ENCODE assay signal across 8 cellular contexts in the genomic region with DNA sequence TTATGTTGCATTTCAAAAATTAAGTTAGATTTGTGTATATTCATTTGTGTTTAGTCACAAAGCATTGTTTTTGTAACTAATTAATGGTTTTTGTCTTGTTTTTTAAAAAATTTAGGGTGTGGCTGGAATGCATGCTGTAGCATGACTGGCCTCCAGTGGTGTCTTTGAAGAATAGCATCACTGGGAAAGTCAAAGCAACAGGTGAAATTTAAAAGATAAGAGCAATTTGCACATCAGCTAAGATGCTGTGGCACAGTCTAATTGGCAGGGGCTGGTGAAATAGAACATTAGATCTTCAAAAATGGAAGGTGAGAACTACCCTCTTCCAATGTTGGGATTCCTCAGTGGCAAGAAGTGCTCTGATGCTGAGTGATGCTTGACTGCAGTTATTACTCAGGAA. TPM values are rescaled to one million over a fixed set of nuclear protein-coding genes. Genes with fewer than 3 reads are reported as not detected.
A peak's percentile ranks its signal among the peaks of the same experiment; 100 is the strongest.
DNase-seq lines count a peak whose midpoint lies in the region; ATAC-seq and TF ChIP-seq lines count a peak whose summit lies in the region.

No MANE protein-coding gene starts in this region.

- no peaks in the 10 kb centered on the region for H3K9me3 ChIP-seq in mammary epithelial cell (replicated peaks; ENCODE audit: insufficient read depth, low read length)
- no peaks in the 10 kb centered on the region for H3K9me3 ChIP-seq in osteoblast (ENCODE audit: low read depth, low read length)

- no TSS peak for BruUV-seq in mammary epithelial cell (replicated peaks; lab: Mats Ljungman, UMichigan)

- no peak overlapping the region for H3K4me2 ChIP-seq in mammary epithelial cell (ENCODE audit: insufficient read depth, low read depth, low read length)
- H3K4me2 ChIP-seq in osteoblast (ENCODE audit: insufficient read depth, low read length): no peak overlapping the region

- CTCF ChIA-PET in mammary epithelial cell (lab: Charles Lee; ENCODE audit: low non-redundant PET): no interaction called here

- H3K79me2 ChIP-seq in mammary epithelial cell (ENCODE audit: insufficient read depth, low read length) (no peaks in the 10 kb centered on the region), osteoblast (ENCODE audit: insufficient read depth, low read length) (no peaks in the 10 kb centered on the region)

- in situ Hi-C loops in mammary epithelial cell (cut with MboI; ENCODE audit: low sequenced_read_pairs in 2 of 2): no loop called here

- H2AFZ ChIP-seq in mammary epithelial cell (ENCODE audit: low read depth, low read length) (no peak overlapping the region), osteoblast (ENCODE audit: low read length) (no peak overlapping the region)

- no peaks in the 10 kb centered on the region for H3K36me3 ChIP-seq in mammary epithelial cell (ENCODE audit: insufficient read depth, low read length)
- no peaks in the 10 kb centered on the region for H3K36me3 ChIP-seq in osteoblast (ENCODE audit: insufficient read depth, low read length)

- DNase-seq in DMS 273 (lab: John Stamatoyannopoulos, UW; ENCODE audit: unreplicated experiment) (peak; percentile 28), DMS 273 treated with DMSO at 0.1 percent for 48 hours (lab: John Stamatoyannopoulos, UW) (no peak), NCI-H1105 (lab: John Stamatoyannopoulos, UW) (peak; percentile 4), mammary epithelial cell (no peak), osteoblast (ENCODE audit: insufficient read length, low spot score, missing footprints) (no peak)

- H3K4me3 ChIP-seq in mammary epithelial cell (replicated peaks in 1 of 3; ENCODE audit: insufficient read depth in 1 of 3, low read depth in 2 of 3, low read length in 3 of 3): no peak overlapping the region
- H3K4me3 ChIP-seq in osteoblast (ENCODE audit: insufficient read depth, low read length): no peak overlapping the region

- intact Hi-C loops in mammary epithelial cell (cut with micrococcal nuclease): loop anchor here (1.0 to 10.0 kb wide), 5 partner anchors 153 to 1287 kb away; partner anchors contain the start of genes LARP7 and ZGRF1

- no peak overlapping the region for H3K9ac ChIP-seq in mammary epithelial cell (ENCODE audit: insufficient read depth, low read length)

- TF ChIP-seq CTCF in mammary epithelial cell (conservative IDR thresholded peaks at IDR 0.05 in 1 of 2, IDR thresholded peaks at IDR 0.05 in 1 of 2; ENCODE audit: extremely low read depth in 1 of 2, insufficient read depth in 1 of 2, low read depth in 1 of 2, low read length in 2 of 2): peak; percentile 80
- TF ChIP-seq CTCF in osteoblast (IDR thresholded peaks at IDR 0.05; ENCODE audit: extremely low read depth, low read depth, low read length): peak; percentile 74

- peaks cover 4% of the 10 kb centered on the region for H3K27me3 ChIP-seq in mammary epithelial cell (ENCODE audit: insufficient read depth, low read length)
- H3K27me3 ChIP-seq in osteoblast (ENCODE audit: insufficient read depth, low read length): no peaks in the 10 kb centered on the region

- dilution Hi-C loops in mammary epithelial cell (cut with HindIII; ENCODE audit: low sequenced_read_pairs): no loop called here

- H4K20me1 ChIP-seq in mammary epithelial cell (ENCODE audit: insufficient read depth, low read length): no peaks in the 10 kb centered on the region
- no peaks in the 10 kb centered on the region for H4K20me1 ChIP-seq in osteoblast (ENCODE audit: insufficient read depth, low read length)

- H3K27ac ChIP-seq in mammary epithelial cell (ENCODE audit: insufficient read depth, low read depth, low read length) (no peak overlapping the region), osteoblast (ENCODE audit: low read depth, low read length) (no peak overlapping the region)

- ATAC-seq in GM21737 (IDR thresholded peaks at IDR 0.05; ENCODE audit: unreplicated experiment) (no peak), GM18520 (IDR thresholded peaks at IDR 0.05; ENCODE audit: unreplicated experiment) (no peak), HG03039 (IDR thresholded peaks at IDR 0.05; ENCODE audit: unreplicated experiment) (no peak)

- H3K4me1 ChIP-seq in mammary epithelial cell (ENCODE audit: insufficient read depth, low read length) (no peaks in the 10 kb centered on the region), osteoblast (ENCODE audit: insufficient read depth, low read length) (no peaks in the 10 kb centered on the region)

RNA-seq across cellular contexts. Expression of gene ANK2, which starts 45.3 kb away (rescaled TPM):
- total RNA-seq in mammary epithelial cell (10 to 100 TPM in 1 of 2 donors, 1 to 10 TPM in 1; 6.9 to 44.3 TPM), osteoblast (68.4 and 79.6 TPM in 2 replicates)
- 0.69 TPM for polyA plus RNA-seq in mammary epithelial cell
- 24.1 TPM for polyA minus RNA-seq in mammary epithelial cell

Comparison
In these comparisons a context has a peak if more than half of its experiments do, and no peak if none do; other contexts are left out.
1. DNase-seq: peak in DMS 273 (single experiment) and NCI-H1105 (single experiment); none in DMS 273 treated with DMSO at 0.1 percent for 48 hours (single experiment), mammary epithelial cell (single experiment) and osteoblast (single experiment).